In genomic region chr5:168370826-168371225, GRCh38 we compare ENCODE assay signal across 19 cellular contexts.
DNase-seq lines count a peak whose midpoint lies in the region; ATAC-seq, FAIRE-seq and TF ChIP-seq lines count a peak whose summit lies in the region.
"Had no signal": no experiment of that assay in that cellular context is flagged by ENCODE, and none has a peak within 500 bp of the region (broad histone marks: within the 10 kb centered on the region; RNA-seq: fewer than 3 reads in every experiment).

No MANE protein-coding gene starts in this region.

- no peaks in the 10 kb centered on the region for H4K20me1 ChIP-seq in IMR-90 (ENCODE audit: insufficient read depth, low read length)

- H2BK120ac ChIP-seq in IMR-90 (ENCODE audit: low read depth, low read length), result no peak overlapping the region

- H3K56ac ChIP-seq in IMR-90 (ENCODE audit: extremely low read depth, insufficient read depth, low read length), result no peak overlapping the region

- 0 out of 2 replicates have a peak overlapping the region, but pooled peaks have one; percentile 2 for H2AK5ac ChIP-seq in IMR-90 (ENCODE audit: low read depth, low read length)

- no peak overlapping the region for H4K5ac ChIP-seq in IMR-90 (ENCODE audit: low read depth, low read length)

- H2BK15ac ChIP-seq in IMR-90 (ENCODE audit: low read depth, low read length), result no peak overlapping the region

- H2AK9ac ChIP-seq in IMR-90 (replicated peaks; ENCODE audit: low read depth, low read length, poor library complexity), result no peak overlapping the region

- H4K8ac ChIP-seq in IMR-90 (ENCODE audit: low read depth in 2 of 2, low read length in 2 of 2), result no peak overlapping the region

- TF ChIP-seq RAD21 in IMR-90 (IDR thresholded peaks at IDR 0.05; ENCODE audit: low read length), result no peak

- no TSS peak for BruUV-seq in IMR-90 (replicated peaks; lab: Mats Ljungman, UMichigan)

- H3K9me3 ChIP-seq in IMR-90 (ENCODE audit: control insufficient read depth, insufficient read depth, low read length) (no peaks in the 10 kb centered on the region), small intestine (ENCODE audit: control insufficient read depth, low read depth) (no peaks in the 10 kb centered on the region), suprapubic skin (no peaks in the 10 kb centered on the region)
- H3K9me3 ChIP-seq: BLaER1 had no signal

- peaks cover 0 to 3% of the 10 kb centered on the region in 2 experiments; a peak in 2 of 4 replicates for H3K79me1 ChIP-seq in IMR-90 (ENCODE audit: low read depth in 1 of 2, low read length in 2 of 2)

- TF ChIP-seq EP300 in suprapubic skin (IDR thresholded peaks at IDR 0.05), result no peak

- no peak overlapping the region for H4K91ac ChIP-seq in IMR-90 (ENCODE audit: insufficient read depth, low read depth, low read length)

- no peak for DNase-seq in IMR-90
- DNase-seq in NCI-H82 treated with DMSO at 0.1 percent for 48 hours (lab: John Stamatoyannopoulos, UW; ENCODE audit: unreplicated experiment), result peak; percentile 5
- no peak for DNase-seq in bronchial epithelial cell (ENCODE audit: low read depth)
- peak; percentile 95 for DNase-seq in small intestine
- no peak for DNase-seq in suprapubic skin (ENCODE audit: low spot score in 2 of 2)
- DNase-seq in C1 segment of cervical spinal cord (lab: John Stamatoyannopoulos, UW), result no peak
- DNase-seq in COLO829 (ENCODE audit: low spot score), result no peak
- DNase-seq: 8988T; CD8-positive, alpha-beta T cell; COR-L47; DMS 273 treated with DMSO at 0.1 percent for 48 hours; DMS53; GDM1; GM23248; HCEC 1CT had no signal

- POLR2A ChIA-PET in IMR-90 (lab: Charles Lee; ENCODE audit: unreplicated experiment), result no interaction called here

- H3K27ac ChIP-seq in IMR-90 (ENCODE audit: insufficient read depth, low read length) (no peak overlapping the region), small intestine (ENCODE audit: low read depth in 1 of 2, low read length in 1 of 2) (peak overlapping the region; percentile 49 to 66), suprapubic skin (no peak overlapping the region)
- H3K27ac ChIP-seq: BLaER1, GM23248 had no signal

- H3K9ac ChIP-seq in IMR-90 (ENCODE audit: low read depth, low read length), result no peak overlapping the region
- H3K9ac ChIP-seq: BLaER1, GM23248 had no signal

- no peak overlapping the region for H2AFZ ChIP-seq in IMR-90 (replicated peaks; ENCODE audit: low read length, poor library complexity)
- H2AFZ ChIP-seq: GM23248 had no signal

- H3K36me3 ChIP-seq in IMR-90 (ENCODE audit: control insufficient read depth, insufficient read depth, low read length) (no peaks in the 10 kb centered on the region), bronchial epithelial cell (ENCODE audit: control insufficient read depth, insufficient read depth, low read length) (peaks cover 2% of the 10 kb centered on the region), small intestine (ENCODE audit: control insufficient read depth in 2 of 2, insufficient read depth in 2 of 2, low read length in 2 of 2) (no peaks in the 10 kb centered on the region), suprapubic skin (no peaks in the 10 kb centered on the region)
- H3K36me3 ChIP-seq: BLaER1 had no signal

- in situ Hi-C loops in IMR-90 (cut with MboI; ENCODE audit: low sequenced_read_pairs), result no loop called here

- H2BK5ac ChIP-seq in IMR-90 (ENCODE audit: low read depth, low read length, poor library complexity, severe bottlenecking), result no peak overlapping the region

- TF ChIP-seq CTCF in IMR-90 (conservative IDR thresholded peaks at IDR 0.05; ENCODE audit: low read depth, low read length) (no peak), bronchial epithelial cell (IDR thresholded peaks at IDR 0.05; ENCODE audit: insufficient read depth, low read length, severe bottlenecking) (no peak), suprapubic skin (IDR thresholded peaks at IDR 0.05) (no peak)

- H3K4me1 ChIP-seq in IMR-90 (ENCODE audit: control insufficient read depth, insufficient read depth, low read length) (peaks cover 4% of the 10 kb centered on the region), small intestine (ENCODE audit: control insufficient read depth in 2 of 2, insufficient read depth in 1 of 2, low read depth in 1 of 2, low read length in 1 of 2) (peaks cover 0 to 6% of the 10 kb centered on the region in 2 donors), suprapubic skin (peaks cover 7% of the 10 kb centered on the region)
- H3K4me1 ChIP-seq: BLaER1 had no signal

- peak; percentile 28 for FAIRE-seq in bronchial epithelial cell (lab: Jason Lieb, UNC)
- no peak for FAIRE-seq in small intestine (lab: Jason Lieb, UNC)
- FAIRE-seq: GM12892, GM18507, HTR-8/SVneo had no signal

- H3K4ac ChIP-seq in IMR-90 (ENCODE audit: low read depth, low read length), result no peak overlapping the region

- intact Hi-C loops in IMR-90 (cut with micrococcal nuclease), result no loop called here

- no peak overlapping the region for H2BK20ac ChIP-seq in IMR-90 (ENCODE audit: low read depth, low read length)

- H3K9me1 ChIP-seq in IMR-90 (ENCODE audit: insufficient read depth, low read length), result 0 out of 2 replicates have a peak, but pooled peaks cover 4% of the 10 kb centered on the region

- H3K23ac ChIP-seq in IMR-90 (ENCODE audit: low read depth, low read length), result no peak overlapping the region

- no peak overlapping the region for H3K4me3 ChIP-seq in IMR-90 (ENCODE audit: insufficient read depth, low read depth, low read length)
- no peak overlapping the region for H3K4me3 ChIP-seq in bronchial epithelial cell (ENCODE audit: low read depth, low read length)
- H3K4me3 ChIP-seq in small intestine (ENCODE audit: low read depth in 1 of 2, low read length in 2 of 2), result no peak overlapping the region
- no peak overlapping the region for H3K4me3 ChIP-seq in suprapubic skin
- H3K4me3 ChIP-seq: BLaER1, GM23248 had no signal

- ATAC-seq in IMR-90 (ENCODE audit: low read depth), result no peak
- ATAC-seq: CD8-positive, alpha-beta T cell had no signal

- H3K27me3 ChIP-seq in IMR-90 (ENCODE audit: control insufficient read depth, insufficient read depth, low read length), result no peaks in the 10 kb centered on the region
- no peaks in the 10 kb centered on the region for H3K27me3 ChIP-seq in bronchial epithelial cell (ENCODE audit: control insufficient read depth, insufficient read depth, low read length)
- no peaks in the 10 kb centered on the region for H3K27me3 ChIP-seq in small intestine (ENCODE audit: control insufficient read depth in 2 of 2, insufficient read depth in 2 of 2, low read length in 2 of 2)
- no peaks in the 10 kb centered on the region for H3K27me3 ChIP-seq in suprapubic skin
- H3K27me3 ChIP-seq: BLaER1 had no signal

- TF ChIP-seq POLR2A in IMR-90 (IDR thresholded peaks at IDR 0.05; ENCODE audit: low read depth, low read length) (no peak), suprapubic skin (IDR thresholded peaks at IDR 0.05) (no peak)

- no peak overlapping the region for H3K4me2 ChIP-seq in IMR-90 (ENCODE audit: low read depth, low read length)
- H3K4me2 ChIP-seq: BLaER1 had no signal

- H3K14ac ChIP-seq in IMR-90 (replicated peaks; ENCODE audit: low read depth, low read length), result no peak overlapping the region

- dilution Hi-C loops in IMR-90 (cut with HindIII; ENCODE audit: low sequenced_read_pairs, unreplicated experiment), result no loop called here

- WGBS in IMR-90 (ENCODE audit: extremely low coverage in 2 of 2, insufficient read length in 1 of 2), 2 experiments, result 93% methylated on average over 3 of the region's 4 CpGs; no CpG with 5 or more reads in 1 of the 2 experiments
- WGBS in small intestine, 3 donors, result 22 to 56% (median 39%) methylated on average over 4 of the region's 4 CpGs
- 90% methylated on average over 4 of the region's 4 CpGs for WGBS in suprapubic skin

- CTCF ChIA-PET in IMR-90 (lab: Yijun Ruan, JAX), result no interaction called here

- H3K18ac ChIP-seq in IMR-90 (ENCODE audit: low read depth, low read length), result no peak overlapping the region

TF ChIP-seq in IMR-90, 13 proteins besides CTCF, POLR2A, EP300 and RAD21:
- TF ChIP-seq MXI1 (IDR thresholded peaks at IDR 0.05; ENCODE audit: borderline replicate concordance, low read depth, low read length) (no peak), MAFK (IDR thresholded peaks at IDR 0.05; ENCODE audit: low read depth, low read length) (no peak), SMC3 (IDR thresholded peaks at IDR 0.05; ENCODE audit: low read depth, low read length) (no peak), RFX5 (IDR thresholded peaks at IDR 0.05; ENCODE audit: low read depth, low read length) (no peak), FOS (IDR thresholded peaks at IDR 0.05; ENCODE audit: low read depth, low read length) (no peak), CHD1 (IDR thresholded peaks at IDR 0.05; ENCODE audit: low read depth, low read length) (no peak), BHLHE40 (IDR thresholded peaks at IDR 0.05; ENCODE audit: low read depth, low read length) (no peak), CEBPB (IDR thresholded peaks at IDR 0.05; ENCODE audit: low read depth, low read length) (no peak), NFE2L2 (IDR thresholded peaks at IDR 0.05; ENCODE audit: low read depth, low read length) (no peak), RCOR1 (IDR thresholded peaks at IDR 0.05; ENCODE audit: insufficient replicate concordance, low read length) (no peak), MAZ (IDR thresholded peaks at IDR 0.05; ENCODE audit: borderline replicate concordance, low read depth, low read length) (no peak), ELK1 (IDR thresholded peaks at IDR 0.05; ENCODE audit: borderline replicate concordance, low read depth, low read length) (no peak), USF2 (IDR thresholded peaks at IDR 0.05; ENCODE audit: low read depth, low read length) (no peak)

Comparison
In these comparisons a context has a peak if more than half of its experiments do, and no peak if none do; other contexts are left out.
1. DNase-seq: peak in NCI-H82 treated with DMSO at 0.1 percent for 48 hours (single experiment) and small intestine (single experiment); none in IMR-90 (single experiment), bronchial epithelial cell (single experiment), suprapubic skin (0 of 2), C1 segment of cervical spinal cord (0 of 14) and COLO829 (single experiment).
2. H3K27ac ChIP-seq: peak in small intestine (2 of 2); none in IMR-90 (single experiment) and suprapubic skin (single experiment).